ENCODE assay signal across 19 cellular contexts in the genomic region with DNA sequence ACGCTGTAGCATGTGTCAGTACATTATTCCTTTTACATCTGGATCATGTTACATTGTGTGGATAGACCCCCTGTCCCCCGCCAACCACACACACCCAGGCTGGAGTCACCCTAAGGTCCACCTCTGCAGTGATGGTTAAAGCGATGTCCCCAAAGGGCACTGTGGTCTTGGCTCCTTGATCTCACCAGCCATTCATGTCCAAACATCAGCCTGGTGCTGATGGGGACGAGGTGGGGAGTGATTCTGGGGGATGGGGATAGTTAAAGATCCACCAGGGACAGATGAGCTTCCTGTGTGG. TPM values are rescaled to one million over a fixed set of nuclear protein-coding genes. Genes with fewer than 3 reads are reported as not detected.
DNase-seq lines count a peak whose midpoint lies in the region; ATAC-seq, FAIRE-seq and TF ChIP-seq lines count a peak whose summit lies in the region.
"Had no signal": no experiment of that assay in that cellular context is flagged by ENCODE, and none has a peak within 500 bp of the region (broad histone marks: within the 10 kb centered on the region; RNA-seq: fewer than 3 reads in every experiment).

No MANE protein-coding gene starts in this region.

- peaks cover 27% of the 10 kb centered on the region for H3K36me3 Mint-ChIP-seq in activated CD8-positive, alpha-beta memory T cell treated with anti-CD3 and anti-CD28 coated beads, Interleukin-2, amount 10 ng/mL, durations not matched to agents 7 days and 5 days
- peaks cover 3 to 22% of the 10 kb centered on the region in 2 donors for H3K36me3 Mint-ChIP-seq in CD4-positive, alpha-beta memory T cell
- peaks cover 29% of the 10 kb centered on the region for H3K36me3 Mint-ChIP-seq in activated B cell treated with CpG ODN at 0.5 μM for 24 hours (ENCODE audit: low read depth)

- no peak overlapping the region for H3K27ac ChIP-seq in CD4-positive, alpha-beta memory T cell (ENCODE audit: low read depth, low read length)
- H3K27ac ChIP-seq: HL-60 had no signal

- TF ChIP-seq CTCF in activated B cell treated with CpG ODN at 0.5 μM for 24 hours (IDR thresholded peaks at IDR 0.05) (no peak), D721Med (IDR thresholded peaks at IDR 0.05; ENCODE audit: insufficient read depth, missing control alignments) (no peak)

- no peaks in the 10 kb centered on the region for H3K27me3 Mint-ChIP-seq in activated CD8-positive, alpha-beta memory T cell treated with anti-CD3 and anti-CD28 coated beads, Interleukin-2, amount 10 ng/mL, durations not matched to agents 7 days and 5 days
- H3K27me3 Mint-ChIP-seq in CD4-positive, alpha-beta memory T cell, result no peaks in the 10 kb centered on the region
- H3K27me3 Mint-ChIP-seq in activated B cell treated with CpG ODN at 0.5 μM for 24 hours, result no peaks in the 10 kb centered on the region

- FAIRE-seq in D721Med (lab: Jason Lieb, UNC), result no peak
- FAIRE-seq: A204.1, H1 had no signal

- no peaks in the 10 kb centered on the region for H3K36me3 ChIP-seq in CD4-positive, alpha-beta memory T cell (ENCODE audit: insufficient read depth, low read length)
- H3K36me3 ChIP-seq: MG63 had no signal

- no peaks in the 10 kb centered on the region for H3K9me3 Mint-ChIP-seq in activated CD8-positive, alpha-beta memory T cell treated with anti-CD3 and anti-CD28 coated beads, Interleukin-2, amount 10 ng/mL, durations not matched to agents 7 days and 5 days (ENCODE audit: low read depth)
- no peaks in the 10 kb centered on the region for H3K9me3 Mint-ChIP-seq in CD4-positive, alpha-beta memory T cell
- no peaks in the 10 kb centered on the region for H3K9me3 Mint-ChIP-seq in activated B cell treated with CpG ODN at 0.5 μM for 24 hours

- H3K4me1 ChIP-seq in CD4-positive, alpha-beta memory T cell (ENCODE audit: insufficient read depth, low read length), result peaks cover 50% of the 10 kb centered on the region

- H3K9me3 ChIP-seq in CD4-positive, alpha-beta memory T cell (ENCODE audit: control insufficient read depth in 1 of 2, low read length in 2 of 2), result no peaks in the 10 kb centered on the region
- H3K9me3 ChIP-seq: MG63 had no signal

- ATAC-seq in activated CD8-positive, alpha-beta memory T cell treated with anti-CD3 and anti-CD28 coated beads, Interleukin-2, amount 10 ng/mL, durations not matched to agents 7 days and 5 days, result no peak
- ATAC-seq in activated B cell treated with CpG ODN at 0.5 μM for 24 hours (ENCODE audit: low read depth), result no peak
- no peak for ATAC-seq in GM21447 (IDR thresholded peaks at IDR 0.05; ENCODE audit: unreplicated experiment)
- ATAC-seq: PC-3 had no signal

- H3K4me3 Mint-ChIP-seq in activated CD8-positive, alpha-beta memory T cell treated with anti-CD3 and anti-CD28 coated beads, Interleukin-2, amount 10 ng/mL, durations not matched to agents 7 days and 5 days, result no peak overlapping the region
- H3K4me3 Mint-ChIP-seq in CD4-positive, alpha-beta memory T cell, result peak overlapping the region in 1 of 8 donors; percentile 6
- H3K4me3 Mint-ChIP-seq in activated B cell treated with CpG ODN at 0.5 μM for 24 hours, result peak overlapping the region; percentile 20

- intact Hi-C loops in CD4-positive, alpha-beta memory T cell (cut with micrococcal nuclease), result no loop called here
- intact Hi-C loops in activated B cell treated with CpG ODN at 0.5 μM for 24 hours (cut with micrococcal nuclease) (no loop called here), posterior vena cava (cut with DNase I) (no loop called here)

- no peaks in the 10 kb centered on the region for H3K27me3 ChIP-seq in CD4-positive, alpha-beta memory T cell (ENCODE audit: insufficient read depth, low read length)

- no peak for DNase-seq in activated CD8-positive, alpha-beta memory T cell treated with anti-CD3 and anti-CD28 coated beads, Interleukin-2, amount 10 ng/mL, durations not matched to agents 7 days and 5 days
- no peak for DNase-seq in activated CD8-positive, alpha-beta memory T cell treated with anti-CD3 and anti-CD28 coated beads, Interleukin-2, amount 50 U/mL, for 4 hours
- DNase-seq in CD4-positive, alpha-beta memory T cell, result no peak
- DNase-seq in activated B cell treated with CpG ODN at 0.5 μM for 24 hours (no peak), posterior vena cava (ENCODE audit: low spot score) (peak; percentile 14), DMS79 (lab: John Stamatoyannopoulos, UW) (no peak), D721Med (ENCODE audit: insufficient read length, low spot score) (no peak)
- DNase-seq: CD4-positive, CD25-positive, alpha-beta regulatory T cell; DND-41; MG63; NCI-H1092 treated with DMSO at 0.1 percent for 48 hours; NCI-H1694; NCI-H345; NCI-H526 treated with DMSO at 0.1 percent for 48 hours; PC-3 had no signal

- H3K27ac Mint-ChIP-seq in activated CD8-positive, alpha-beta memory T cell treated with anti-CD3 and anti-CD28 coated beads, Interleukin-2, amount 10 ng/mL, durations not matched to agents 7 days and 5 days, result peak overlapping the region; percentile 44
- H3K27ac Mint-ChIP-seq in CD4-positive, alpha-beta memory T cell, result peak overlapping the region in 5 of 7 donors; percentile 31 to 81 (median 40)
- peak overlapping the region; percentile 60 for H3K27ac Mint-ChIP-seq in activated B cell treated with CpG ODN at 0.5 μM for 24 hours

- H3K4me1 Mint-ChIP-seq in activated CD8-positive, alpha-beta memory T cell treated with anti-CD3 and anti-CD28 coated beads, Interleukin-2, amount 10 ng/mL, durations not matched to agents 7 days and 5 days, result peaks cover 73% of the 10 kb centered on the region
- H3K4me1 Mint-ChIP-seq in CD4-positive, alpha-beta memory T cell, result peaks cover 48 to 73% (median 60%) of the 10 kb centered on the region in 4 donors
- H3K4me1 Mint-ChIP-seq in activated B cell treated with CpG ODN at 0.5 μM for 24 hours, result peaks cover 88% of the 10 kb centered on the region

- POLR2A ChIA-PET in CD4-positive, alpha-beta memory T cell (lab: Charles Lee; ENCODE audit: partially characterized antibody), result interaction anchor here (1.2 to 1.4 kb wide), 2 partner anchors 9 to 26 kb away, joined by 3 to 6 read pairs; no protein-coding TSS in a partner anchor
- POLR2A ChIA-PET in activated B cell treated with CpG ODN at 0.5 μM for 24 hours (lab: Charles Lee), result interaction anchor here (1.3 to 14.8 kb wide), 2 partner anchors 11 to 24 kb away, joined by 7 to 268 read pairs; no protein-coding TSS in a partner anchor

- CTCF ChIA-PET in activated CD8-positive, alpha-beta memory T cell treated with anti-CD3 and anti-CD28 coated beads, Interleukin-2, amount 10 ng/mL, durations not matched to agents 7 days and 5 days (lab: Charles Lee), result interaction anchor here (1.1 to 1.3 kb wide), 2 partner anchors 26 to 61 kb away, joined by 4 to 5 read pairs; a partner anchor contains a TSS
- CTCF ChIA-PET in CD4-positive, alpha-beta memory T cell (lab: Charles Lee; ENCODE audit: partially characterized antibody), result interaction anchor here (0.8 to 1.8 kb wide), 2 partner anchors 27 to 61 kb away, joined by 3 to 6 read pairs; no protein-coding TSS in a partner anchor
- CTCF ChIA-PET in activated B cell treated with CpG ODN at 0.5 μM for 24 hours (lab: Charles Lee), result interaction anchor here (1.4 kb wide), 1 partner anchor 26 kb away, joined by 4 read pairs; no protein-coding TSS in a partner anchor

- H3K4me3 ChIP-seq in CD4-positive, alpha-beta memory T cell (ENCODE audit: low read length in 2 of 2), result no peak overlapping the region
- H3K4me3 ChIP-seq: MG63 had no signal

RNA-seq across cellular contexts. Expression of a gene that starts 59.2 kb away (rescaled TPM):
- total RNA-seq in activated CD8-positive, alpha-beta memory T cell treated with anti-CD3 and anti-CD28 coated beads, Interleukin-2, amount 10 ng/mL, durations not matched to agents 7 days and 5 days, result 10 to 100 TPM; 23.1 to 28.4 TPM
- total RNA-seq in CD4-positive, alpha-beta memory T cell, result 1 to 10 TPM; 1.4 to 1.5 TPM
- 1 to 10 TPM in 1 of 2 donors, under 1 TPM in 1; 0.93 to 1.2 TPM for polyA plus RNA-seq in CD4-positive, alpha-beta memory T cell
- total RNA-seq in activated B cell treated with CpG ODN at 0.5 μM for 24 hours, result 0.93 and 1.2 TPM in 2 replicates
- total RNA-seq in posterior vena cava, result 10 to 100 TPM; 72.1 to 94.3 TPM

Comparison
In these comparisons a context has a peak if more than half of its experiments do, and no peak if none do; other contexts are left out.
1. RNA of a gene that starts 59.2 kb away (total RNA-seq): 72.1 to 94.3 TPM in posterior vena cava and 23.1 to 28.4 TPM in activated CD8-positive, alpha-beta memory T cell treated with anti-CD3 and anti-CD28 coated beads, Interleukin-2, amount 10 ng/mL, durations not matched to agents 7 days and 5 days; 1.4 to 1.5 TPM in CD4-positive, alpha-beta memory T cell and 0.93 to 1.2 TPM in activated B cell treated with CpG ODN at 0.5 μM for 24 hours; every median in the first group is over 4 times any median in the second.
2. Peak in every context shown above with its lines, with median percentiles within 50 percentile points of each other: H3K27ac Mint-ChIP-seq.